In the genomic region with DNA sequence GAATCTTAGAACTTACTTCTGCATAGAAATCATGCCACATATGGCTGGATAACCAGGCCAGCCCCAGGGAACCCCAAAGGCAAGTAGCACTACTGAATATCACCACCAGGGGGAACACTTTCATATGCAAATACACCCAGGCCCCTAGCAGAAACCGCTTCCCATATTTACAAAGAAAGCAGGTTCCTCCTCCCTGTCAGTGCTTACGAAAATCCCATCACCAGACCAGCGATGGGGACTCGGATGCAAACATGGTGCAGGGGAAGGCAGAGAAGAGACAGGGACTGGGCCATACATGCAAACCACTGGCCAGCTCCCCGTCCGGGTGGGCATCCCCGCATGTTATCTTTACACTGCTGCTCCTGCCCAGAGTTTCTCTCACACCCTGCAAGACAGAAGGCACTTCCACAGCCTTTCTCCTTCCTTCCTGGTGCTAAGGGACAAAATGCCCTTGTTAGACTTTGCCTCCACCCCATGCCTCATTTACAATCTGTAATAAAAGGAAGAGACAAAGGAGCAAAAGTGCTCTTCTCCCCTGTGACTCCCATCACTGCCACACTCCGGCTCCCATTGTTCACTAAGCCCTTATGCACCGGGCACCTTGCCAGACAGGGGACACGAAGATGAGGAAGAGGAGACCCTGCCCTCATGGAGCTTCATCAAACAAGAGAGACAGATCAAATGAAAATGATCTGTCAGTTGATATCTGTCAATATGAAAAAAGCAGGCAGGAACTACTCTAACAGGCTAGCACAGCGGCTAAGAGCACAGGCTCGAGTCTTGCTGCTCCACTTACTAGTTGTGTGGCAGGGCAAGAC, we compare ENCODE assay signal across 8 cellular contexts.
DNase-seq lines count a peak whose midpoint lies in the region; ATAC-seq, FAIRE-seq and TF ChIP-seq lines count a peak whose summit lies in the region.

No MANE protein-coding gene starts in this region.

- in situ Hi-C loops in HepG2 (cut with HindIII; ENCODE audit: extremely low pct_ligation_motif_present, low pct_unique_long_range_greater_than_20kb) = loop anchor here (5.0 to 25.0 kb wide), 2 partner anchors 70 to 520 kb away; a partner anchor contains a TSS

- H3K9ac ChIP-seq in colonic mucosa (ENCODE audit: low read depth in 2 of 2, low read length in 2 of 2) (peak overlapping the region in 1 of 2 donors; percentile 32), HepG2 (ENCODE audit: insufficient read depth, low read depth, low read length) (no peak overlapping the region)

- POLR2A ChIA-PET in HepG2 (lab: Yijun Ruan, JAX) = no interaction called here

- H3K9me3 ChIP-seq in colonic mucosa (no peaks in the 10 kb centered on the region), HepG2 (ENCODE audit: low read length) (no peaks in the 10 kb centered on the region)

- H3K79me2 ChIP-seq in HepG2 (ENCODE audit: insufficient read depth, low read length) = no peaks in the 10 kb centered on the region

- DNase-seq in CD1c-positive myeloid dendritic cell (ENCODE audit: extremely low spot score) (peak; percentile 87), NCI-H460 (ENCODE audit: extremely low read depth, low read depth) (peak; percentile 73), colonic mucosa (peak; percentile 90), HepG2 (ENCODE audit: low spot score) (peak; percentile 65)
- peak; percentile 33 to 55 for DNase-seq in activated CD4-positive, alpha-beta T cell treated with anti-CD3 and anti-CD28 coated beads for 24 hours (ENCODE audit: low read depth in 2 of 2)
- peak in 2 of 3 experiments; percentile 9 to 32 for DNase-seq in stimulated activated CD4-positive, alpha-beta T cell treated with anti-CD3 and anti-CD28 coated beads, TNF-alpha, amount 100 ng/mL, for 4 hours (ENCODE audit: low read depth in 3 of 3)

- H3K4me2 ChIP-seq in HepG2 (ENCODE audit: low read depth, low read length) = no peak overlapping the region

- CTCF ChIA-PET in HepG2 (lab: Yijun Ruan, JAX; ENCODE audit: low intra/inter-chr PET ratio, low total read pairs) = interaction anchor here (0.6 to 1.9 kb wide), 3 partner anchors 67 to 548 kb away, joined by 3 to 10 read pairs (median 5); a partner anchor contains a TSS

- H2AFZ ChIP-seq in HepG2 (ENCODE audit: low read length) = no peak overlapping the region

- peak; percentile 72 for TF ChIP-seq RAD21 in HepG2 (CRISPR knock-in tag; IDR thresholded peaks at IDR 0.05)

- no TSS peak for BruUV-seq in HepG2 (replicated peaks; lab: Mats Ljungman, UMichigan)

- TF ChIP-seq CTCF in colonic mucosa (IDR thresholded peaks at IDR 0.05) = peak; percentile 84
- TF ChIP-seq CTCF in HepG2 (CRISPR knock-in tag; IDR thresholded peaks at IDR 0.05) = peak; percentile 80

- FAIRE-seq in HepG2 (lab: Jason Lieb, UNC) = peak; percentile 93

- TF ChIP-seq POLR2A in HepG2 (IDR thresholded peaks at IDR 0.05; ENCODE audit: insufficient read depth in 1 of 2, low read depth in 2 of 2, low read length in 2 of 2) = no peak

- 57% methylated on average over 9 of the region's 12 CpGs for WGBS in HepG2 (ENCODE audit: low lambda C conversion rate)

- intact Hi-C loops in colonic mucosa (cut with DNase I) (loop anchor here (5.0 kb wide), 1 partner anchor 65 kb away; a partner anchor contains a TSS), HepG2 (cut with micrococcal nuclease; ENCODE audit: unreplicated experiment) (loop anchor here (1.0 to 5.0 kb wide), 2 partner anchors 68 to 545 kb away; no protein-coding TSS in a partner anchor)

- no peaks in the 10 kb centered on the region for H3K27me3 ChIP-seq in colonic mucosa
- H3K27me3 ChIP-seq in HepG2 (ENCODE audit: control insufficient read depth in 1 of 2, insufficient read depth in 2 of 2, low read length in 2 of 2) = no peaks in the 10 kb centered on the region

- TF ChIP-seq EP300 in HepG2 (IDR thresholded peaks at IDR 0.05; ENCODE audit: low read depth in 2 of 2, low read length in 2 of 2) (no peak), HepG2 (CRISPR knock-in tag; IDR thresholded peaks at IDR 0.05; ENCODE audit: borderline replicate concordance) (no peak)

- ATAC-seq in GM19043 (IDR thresholded peaks at IDR 0.05; ENCODE audit: low read depth, unreplicated experiment) = peak; percentile 95
- ATAC-seq in HG03175 (IDR thresholded peaks at IDR 0.05; ENCODE audit: unreplicated experiment) = peak; percentile 91
- ATAC-seq in HepG2 = peak; percentile 95

- H3K4me1 ChIP-seq in colonic mucosa (no peaks in the 10 kb centered on the region), HepG2 (ENCODE audit: insufficient read depth, low read length) (no peaks in the 10 kb centered on the region)

- no peaks in the 10 kb centered on the region for H4K20me1 ChIP-seq in HepG2 (ENCODE audit: insufficient read depth, low read length)

- H3K4me3 ChIP-seq in colonic mucosa (no peak overlapping the region), HepG2 (replicated peaks in 1 of 3; ENCODE audit: insufficient read depth in 1 of 3, low read depth in 2 of 3, low read length in 3 of 3) (no peak overlapping the region)

- peak overlapping the region; percentile 26 for H3K27ac ChIP-seq in colonic mucosa
- H3K27ac ChIP-seq in HepG2 (ENCODE audit: extremely low read length, insufficient read depth, low read length) = no peak overlapping the region

- H3K36me3 ChIP-seq in colonic mucosa = no peaks in the 10 kb centered on the region
- H3K36me3 ChIP-seq in HepG2 (replicated peaks in 1 of 2; ENCODE audit: control insufficient read depth in 1 of 2, insufficient read depth in 2 of 2, low read length in 2 of 2) = peaks cover 0 to 2% of the 10 kb centered on the region in 2 experiments; a peak in 1 of 5 replicates

TF ChIP-seq in HepG2, 621 proteins besides CTCF, POLR2A, EP300 and RAD21 (continues in another document):
- TF ChIP-seq ZFP36 (IDR thresholded peaks at IDR 0.05; ENCODE audit: borderline replicate concordance, low read depth, low read length, partially characterized antibody) (no peak), CHD4 (IDR thresholded peaks at IDR 0.05; ENCODE audit: borderline replicate concordance, low read length) (no peak), ZNF83 (CRISPR knock-in tag; IDR thresholded peaks at IDR 0.05; ENCODE audit: borderline replicate concordance) (no peak), AGO1 (IDR thresholded peaks at IDR 0.05; ENCODE audit: low read depth, low read length, poor library complexity, severe bottlenecking) (no peak), GABPB1 (CRISPR knock-in tag; IDR thresholded peaks at IDR 0.05) (no peak), ZIK1 (CRISPR knock-in tag; IDR thresholded peaks at IDR 0.05; ENCODE audit: borderline replicate concordance, low read depth) (no peak), ZNF720 (CRISPR knock-in tag; IDR thresholded peaks at IDR 0.05) (no peak), RBFOX2 (IDR thresholded peaks at IDR 0.05; ENCODE audit: low read depth, low read length) (no peak), CEBPG (CRISPR knock-in tag; IDR thresholded peaks at IDR 0.05) (0 out of 2 replicates have a peak, but pooled peaks have one; percentile 5)
- TF ChIP-seq, protein P1, sequence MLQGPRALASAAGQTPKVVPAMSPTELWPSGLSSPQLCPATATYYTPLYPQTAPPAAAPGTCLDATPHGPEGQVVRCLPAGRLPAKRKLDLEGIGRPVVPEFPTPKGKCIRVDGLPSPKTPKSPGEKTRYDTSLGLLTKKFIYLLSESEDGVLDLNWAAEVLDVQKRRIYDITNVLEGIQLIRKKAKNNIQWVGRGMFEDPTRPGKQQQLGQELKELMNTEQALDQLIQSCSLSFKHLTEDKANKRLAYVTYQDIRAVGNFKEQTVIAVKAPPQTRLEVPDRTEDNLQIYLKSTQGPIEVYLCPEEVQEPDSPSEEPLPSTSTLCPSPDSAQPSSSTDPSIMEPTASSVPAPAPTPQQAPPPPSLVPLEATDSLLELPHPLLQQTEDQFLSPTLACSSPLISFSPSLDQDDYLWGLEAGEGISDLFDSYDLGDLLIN (CRISPR knock-in tag; IDR thresholded peaks at IDR 0.05; ENCODE audit: borderline replicate concordance) = no peak
- TF ChIP-seq, protein P2, sequence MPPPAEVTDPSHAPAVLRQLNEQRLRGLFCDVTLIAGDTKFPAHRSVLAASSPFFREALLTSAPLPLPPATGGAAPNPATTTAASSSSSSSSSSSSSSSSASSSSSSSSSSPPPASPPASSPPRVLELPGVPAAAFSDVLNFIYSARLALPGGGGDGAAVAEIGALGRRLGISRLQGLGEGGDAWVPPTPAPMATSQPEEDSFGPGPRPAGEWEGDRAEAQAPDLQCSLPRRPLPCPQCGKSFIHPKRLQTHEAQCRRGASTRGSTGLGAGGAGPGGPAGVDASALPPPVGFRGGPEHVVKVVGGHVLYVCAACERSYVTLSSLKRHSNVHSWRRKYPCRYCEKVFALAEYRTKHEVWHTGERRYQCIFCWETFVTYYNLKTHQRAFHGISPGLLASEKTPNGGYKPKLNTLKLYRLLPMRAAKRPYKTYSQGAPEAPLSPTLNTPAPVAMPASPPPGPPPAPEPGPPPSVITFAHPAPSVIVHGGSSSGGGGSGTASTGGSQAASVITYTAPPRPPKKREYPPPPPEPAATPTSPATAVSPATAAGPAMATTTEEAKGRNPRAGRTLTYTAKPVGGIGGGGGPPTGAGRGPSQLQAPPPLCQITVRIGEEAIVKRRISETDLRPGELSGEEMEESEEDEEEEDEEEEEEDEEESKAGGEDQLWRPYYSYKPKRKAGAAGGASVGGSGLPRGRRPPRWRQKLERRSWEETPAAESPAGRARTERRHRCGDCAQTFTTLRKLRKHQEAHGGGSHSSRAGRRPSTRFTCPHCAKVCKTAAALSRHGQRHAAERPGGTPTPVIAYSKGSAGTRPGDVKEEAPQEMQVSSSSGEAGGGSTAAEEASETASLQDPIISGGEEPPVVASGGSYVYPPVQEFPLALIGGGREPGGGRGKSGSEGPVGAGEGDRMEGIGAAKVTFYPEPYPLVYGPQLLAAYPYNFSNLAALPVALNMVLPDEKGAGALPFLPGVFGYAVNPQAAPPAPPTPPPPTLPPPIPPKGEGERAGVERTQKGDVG (CRISPR knock-in tag; IDR thresholded peaks at IDR 0.05; ENCODE audit: borderline replicate concordance) = no peak
- TF ChIP-seq, protein P3, sequence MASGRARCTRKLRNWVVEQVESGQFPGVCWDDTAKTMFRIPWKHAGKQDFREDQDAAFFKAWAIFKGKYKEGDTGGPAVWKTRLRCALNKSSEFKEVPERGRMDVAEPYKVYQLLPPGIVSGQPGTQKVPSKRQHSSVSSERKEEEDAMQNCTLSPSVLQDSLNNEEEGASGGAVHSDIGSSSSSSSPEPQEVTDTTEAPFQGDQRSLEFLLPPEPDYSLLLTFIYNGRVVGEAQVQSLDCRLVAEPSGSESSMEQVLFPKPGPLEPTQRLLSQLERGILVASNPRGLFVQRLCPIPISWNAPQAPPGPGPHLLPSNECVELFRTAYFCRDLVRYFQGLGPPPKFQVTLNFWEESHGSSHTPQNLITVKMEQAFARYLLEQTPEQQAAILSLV (CRISPR knock-in tag; IDR thresholded peaks at IDR 0.05; ENCODE audit: borderline replicate concordance) = 0 out of 2 replicates have a peak, but pooled peaks have one; percentile 46

Comparison
In these comparisons a context has a peak if more than half of its experiments do, and no peak if none do; other contexts are left out.
1. DNase-seq: peak in every context shown above with its lines; median percentile 90 in colonic mucosa; 87 in CD1c-positive myeloid dendritic cell; 73 in NCI-H460; 65 in HepG2; 44 in activated CD4-positive, alpha-beta T cell treated with anti-CD3 and anti-CD28 coated beads for 24 hours; 20 in stimulated activated CD4-positive, alpha-beta T cell treated with anti-CD3 and anti-CD28 coated beads, TNF-alpha, amount 100 ng/mL, for 4 hours.